Comparison of ENCODE assay signal across 29 cellular contexts in genomic region chr1:33507661-33508060, GRCh38.
"Had no signal": no experiment of that assay in that cellular context is flagged by ENCODE, and none has a peak within 500 bp of the region (broad histone marks: within the 10 kb centered on the region; RNA-seq: fewer than 3 reads in every experiment).

No MANE protein-coding gene starts in this region.

- H3K4me3 Mint-ChIP-seq: stimulated activated effector memory CD8-positive, alpha-beta T cell treated with anti-CD3 and anti-CD28 coated beads, Interleukin-12 subunit alpha, Interleukin-12 subunit beta, amount 100 ng/mL, for 72 hours; stimulated activated memory B cell treated with anti-CD40 and anti-IgM and Interleukin-4, amounts not matched to agents 10 μg/mL and 1 μg/mL and 100 μg/mL, for 72 hours; stimulated activated naive B cell treated with anti-CD40 and anti-IgM and Interleukin-4, amounts not matched to agents 10 μg/mL and 1 μg/mL and 100 μg/mL, for 72 hours; stimulated activated naive CD8-positive, alpha-beta T cell treated with anti-CD3 and anti-CD28 coated beads, Interleukin-15, amount 100 ng/mL, for 72 hours; stimulated activated naive CD8-positive, alpha-beta T cell treated with anti-CD3 and anti-CD28 coated beads, Interleukin-15, Interleukin-2, amounts not matched to agents 100 ng/mL and 50 ng/mL, for 24 hours; type B pancreatic cell had no signal

- H3K4me1 Mint-ChIP-seq: stimulated activated effector memory CD8-positive, alpha-beta T cell treated with anti-CD3 and anti-CD28 coated beads, Interleukin-12 subunit alpha, Interleukin-12 subunit beta, amount 100 ng/mL, for 72 hours; stimulated activated memory B cell treated with anti-CD40 and anti-IgM and Interleukin-4, amounts not matched to agents 10 μg/mL and 1 μg/mL and 100 μg/mL, for 72 hours; stimulated activated naive B cell treated with anti-CD40 and anti-IgM and Interleukin-4, amounts not matched to agents 10 μg/mL and 1 μg/mL and 100 μg/mL, for 72 hours; stimulated activated naive CD8-positive, alpha-beta T cell treated with anti-CD3 and anti-CD28 coated beads, Interleukin-15, amount 100 ng/mL, for 72 hours had no signal

- H3K27ac Mint-ChIP-seq: stimulated activated effector memory CD8-positive, alpha-beta T cell treated with anti-CD3 and anti-CD28 coated beads, Interleukin-12 subunit alpha, Interleukin-12 subunit beta, amount 100 ng/mL, for 72 hours; stimulated activated memory B cell treated with anti-CD40 and anti-IgM and Interleukin-4, amounts not matched to agents 10 μg/mL and 1 μg/mL and 100 μg/mL, for 72 hours; stimulated activated naive B cell treated with anti-CD40 and anti-IgM and Interleukin-4, amounts not matched to agents 10 μg/mL and 1 μg/mL and 100 μg/mL, for 72 hours; stimulated activated naive CD8-positive, alpha-beta T cell treated with anti-CD3 and anti-CD28 coated beads, Interleukin-15, amount 100 ng/mL, for 72 hours; stimulated activated naive CD8-positive, alpha-beta T cell treated with anti-CD3 and anti-CD28 coated beads, Interleukin-15, Interleukin-2, amounts not matched to agents 100 ng/mL and 50 ng/mL, for 24 hours; type B pancreatic cell had no signal

- H3K36me3 ChIP-seq: stomach, suprapubic skin, thoracic aorta, thyroid gland, tibial artery, tibial nerve, transverse colon, upper lobe of left lung, upper lobe of right lung, uterus, vagina had no signal

- H3K36me3 Mint-ChIP-seq: stimulated activated effector memory CD8-positive, alpha-beta T cell treated with anti-CD3 and anti-CD28 coated beads, Interleukin-12 subunit alpha, Interleukin-12 subunit beta, amount 100 ng/mL, for 72 hours; stimulated activated naive B cell treated with anti-CD40 and anti-IgM and Interleukin-4, amounts not matched to agents 10 μg/mL and 1 μg/mL and 100 μg/mL, for 72 hours; type B pancreatic cell had no signal

- H3K4me1 ChIP-seq: stomach, suprapubic skin, testis, thyroid gland, tibial artery, tibial nerve, transverse colon, upper lobe of left lung, upper lobe of right lung, uterus, vagina had no signal

- DNase-seq: stimulated activated CD4-positive, alpha-beta T cell treated with anti-CD3 and anti-CD28 coated beads, Interleukin-2, amount 100 ng/mL, for 48 hours; stimulated activated CD4-positive, alpha-beta T cell treated with anti-CD3 and anti-CD28 coated beads, Interleukin-4, amount 100 ng/mL, for 1 hour; stimulated activated CD4-positive, alpha-beta T cell treated with anti-CD3 and anti-CD28 coated beads, Interleukin-4, amount 100 ng/mL, for 24 hours; stimulated activated CD4-positive, alpha-beta T cell treated with anti-CD3 and anti-CD28 coated beads, Interleukin-4, amount 100 ng/mL, for 4 hours; stimulated activated CD8-positive, alpha-beta memory T cell treated with anti-CD3 and anti-CD28 coated beads, Interleukin-4, amount 100 ng/mL, for 48 hours; stimulated activated naive B cell treated with anti-CD40 and anti-IgM and Interleukin-4, amounts not matched to agents 10 μg/mL and 1 μg/mL and 100 μg/mL, for 72 hours; stimulated activated naive CD4-positive, alpha-beta T cell; stimulated activated naive CD4-positive, alpha-beta T cell treated with Interleukin-2 at 50 U/mL for 16 hours; stimulated activated naive CD8-positive, alpha-beta T cell treated with anti-CD3 and anti-CD28 coated beads, Interleukin-15, amount 100 ng/mL, for 72 hours; stimulated activated naive CD8-positive, alpha-beta T cell treated with anti-CD3 and anti-CD28 coated beads, Interleukin-15, Interleukin-2, amounts not matched to agents 100 U/mL and 50 U/mL, for 24 hours; stomach; substantia nigra; testis; thyroid gland; tibial artery; transverse colon; trophoblast cell; upper lobe of left lung; upper lobe of right lung; uterus had no signal

- H3K4me3 ChIP-seq: stomach, suprapubic skin, testis, thoracic aorta, thyroid gland, tibial artery, tibial nerve, transverse colon, upper lobe of left lung, upper lobe of right lung, uterus, vagina had no signal

- H3K27me3 Mint-ChIP-seq: stimulated activated naive CD8-positive, alpha-beta T cell treated with anti-CD3 and anti-CD28 coated beads, Interleukin-15, amount 100 ng/mL, for 72 hours had no signal

- FAIRE-seq: urothelium cell line had no signal

- H3K27ac ChIP-seq: stomach, suprapubic skin, testis, thoracic aorta, thyroid gland, tibial artery, tibial nerve, transverse colon, upper lobe of left lung, upper lobe of right lung, uterus, vagina had no signal

- H3K27me3 ChIP-seq: stomach, suprapubic skin, testis, thyroid gland, tibial artery, tibial nerve, transverse colon, upper lobe of left lung, upper lobe of right lung, uterus, vagina had no signal

- ATAC-seq: stimulated activated effector memory CD8-positive, alpha-beta T cell treated with anti-CD3 and anti-CD28 coated beads, Interleukin-12 subunit alpha, Interleukin-12 subunit beta, amount 100 ng/mL, for 72 hours; stimulated activated memory B cell treated with anti-CD40 and anti-IgM and Interleukin-4, amounts not matched to agents 10 μg/mL and 1 μg/mL and 100 μg/mL, for 72 hours; stimulated activated naive B cell treated with anti-CD40 and anti-IgM and Interleukin-4, amounts not matched to agents 10 μg/mL and 1 μg/mL and 100 μg/mL, for 72 hours; stimulated activated naive CD8-positive, alpha-beta T cell treated with anti-CD3 and anti-CD28 coated beads, Interleukin-15, amount 100 ng/mL, for 72 hours; stimulated activated naive CD8-positive, alpha-beta T cell treated with anti-CD3 and anti-CD28 coated beads, Interleukin-15, Interleukin-2, amounts not matched to agents 100 U/mL and 50 U/mL, for 24 hours; upper lobe of right lung had no signal

- H3K9me3 Mint-ChIP-seq: stimulated activated memory B cell treated with anti-CD40 and anti-IgM and Interleukin-4, amounts not matched to agents 10 μg/mL and 1 μg/mL and 100 μg/mL, for 72 hours; stimulated activated naive CD8-positive, alpha-beta T cell treated with anti-CD3 and anti-CD28 coated beads, Interleukin-15, Interleukin-2, amounts not matched to agents 100 ng/mL and 50 ng/mL, for 24 hours; type B pancreatic cell had no signal

- H3K9me3 ChIP-seq: stomach, suprapubic skin, testis, thoracic aorta, thyroid gland, tibial artery, upper lobe of left lung, upper lobe of right lung, uterus, vagina had no signal
